In the genomic region with DNA sequence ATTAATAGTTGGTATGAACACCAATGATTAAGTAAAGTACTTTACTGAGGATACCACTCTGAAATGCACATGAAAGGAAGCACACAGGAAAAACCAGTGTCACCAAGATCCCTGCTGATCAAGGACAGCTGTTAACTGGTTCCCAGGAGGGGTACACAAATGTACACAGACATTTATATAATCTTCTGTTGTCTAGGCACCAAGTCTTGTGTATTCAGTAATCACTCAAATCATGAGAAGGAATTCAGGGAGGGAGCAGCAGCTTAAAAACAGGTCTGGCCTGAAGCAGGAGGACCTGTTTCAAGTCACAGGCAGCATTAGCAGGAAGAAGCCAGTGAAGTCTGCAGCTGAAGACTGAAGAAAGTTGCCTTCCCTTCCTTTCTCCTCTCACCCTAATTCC, we compare ENCODE assay signal across 22 cellular contexts. TPM values are rescaled to one million over a fixed set of nuclear protein-coding genes. Genes with fewer than 3 reads are reported as not detected.
DNase-seq lines count a peak whose midpoint lies in the region; ATAC-seq and TF ChIP-seq lines count a peak whose summit lies in the region.
"Had no signal": no experiment of that assay in that cellular context is flagged by ENCODE, and none has a peak within 500 bp of the region (broad histone marks: within the 10 kb centered on the region; RNA-seq: fewer than 3 reads in every experiment).

No MANE protein-coding gene starts in this region.

- H3K4me2 ChIP-seq in hepatocyte (no peak overlapping the region), smooth muscle cell (no peak overlapping the region)

- peak; percentile 31 for DNase-seq in DMS53 (lab: John Stamatoyannopoulos, UW)
- no peak for DNase-seq in DMS53 treated with DMSO at 0.1 percent for 48 hours (lab: John Stamatoyannopoulos, UW; ENCODE audit: unreplicated experiment)
- DNase-seq in T-helper 17 cell: no peak
- DNase-seq in hepatocyte (ENCODE audit: low spot score): peak; percentile 22
- DNase-seq in smooth muscle cell (lab: John Stamatoyannopoulos, UW; ENCODE audit: unreplicated experiment): no peak
- DNase-seq in stimulated activated CD4-positive, alpha-beta T cell treated with anti-CD3 and anti-CD28 coated beads, Interleukin-15, amount 100 ng/mL, for 24 hours: no peak
- DNase-seq in superior temporal gyrus (ENCODE audit: extremely low spot score): no peak
- DNase-seq in NCI-H128 (lab: John Stamatoyannopoulos, UW; ENCODE audit: unreplicated experiment): no peak
- DNase-seq: activated naive CD4-positive, alpha-beta T cell; C1 segment of cervical spinal cord; dermis blood vessel endothelial cell; heart left ventricle; kidney; NCI-H1092; SHP77; sigmoid colon; stimulated activated CD4-positive, alpha-beta T cell treated with anti-CD3 and anti-CD28 coated beads, Interleukin-4, amount 100 ng/mL, for 24 hours; stimulated activated CD8-positive, alpha-beta memory T cell treated with anti-CD3 and anti-CD28 coated beads, Interleukin-4, amount 100 ng/mL, for 48 hours; transverse colon had no signal

- no peaks in the 10 kb centered on the region for H3K36me3 ChIP-seq in hepatocyte (replicated peaks; ENCODE audit: insufficient read depth, low read depth)
- no peaks in the 10 kb centered on the region for H3K36me3 ChIP-seq in smooth muscle cell (ENCODE audit: low read depth)
- H3K36me3 ChIP-seq: heart left ventricle, sigmoid colon, transverse colon had no signal

- no peak overlapping the region for H3K4me3 ChIP-seq in hepatocyte
- no peak overlapping the region for H3K4me3 ChIP-seq in smooth muscle cell
- H3K4me3 ChIP-seq: heart left ventricle, K562, sigmoid colon, transverse colon had no signal

- TF ChIP-seq CTCF in hepatocyte (IDR thresholded peaks at IDR 0.05; ENCODE audit: poor library complexity): no peak
- TF ChIP-seq CTCF in smooth muscle cell (IDR thresholded peaks at IDR 0.05; ENCODE audit: borderline replicate concordance, insufficient read depth, poor library complexity, severe bottlenecking): no peak

- no peak overlapping the region for H3K4me3 Mint-ChIP-seq in T-helper 17 cell

- H4K20me1 ChIP-seq in hepatocyte (ENCODE audit: insufficient read depth, poor library complexity, severe bottlenecking) (no peaks in the 10 kb centered on the region), smooth muscle cell (ENCODE audit: low read depth) (no peaks in the 10 kb centered on the region)

- H3K9me3 ChIP-seq in T-helper 17 cell (ENCODE audit: control insufficient read depth, low read length, poor library complexity, severe bottlenecking) (no peaks in the 10 kb centered on the region), hepatocyte (ENCODE audit: low read depth) (no peaks in the 10 kb centered on the region), smooth muscle cell (replicated peaks; ENCODE audit: low read depth) (no peaks in the 10 kb centered on the region)
- H3K9me3 ChIP-seq: heart left ventricle, sigmoid colon, transverse colon had no signal

- H3K9ac ChIP-seq in smooth muscle cell (ENCODE audit: low read depth): no peak overlapping the region

- H3K4me1 ChIP-seq in hepatocyte (ENCODE audit: insufficient read depth) (peaks cover 8% of the 10 kb centered on the region), smooth muscle cell (ENCODE audit: low read depth) (peaks cover 16% of the 10 kb centered on the region)

- H3K27ac Mint-ChIP-seq in T-helper 17 cell: peak overlapping the region; percentile 67

- H3K79me2 ChIP-seq in hepatocyte (peaks cover 10% of the 10 kb centered on the region), smooth muscle cell (ENCODE audit: low read depth) (no peaks in the 10 kb centered on the region)

- H3K27ac ChIP-seq in hepatocyte (peak overlapping the region; percentile 65), smooth muscle cell (ENCODE audit: low read depth) (peak overlapping the region; percentile 60)
- H3K27ac ChIP-seq: 22Rv1, heart left ventricle, transverse colon had no signal

- H3K27me3 Mint-ChIP-seq in T-helper 17 cell: no peaks in the 10 kb centered on the region

- ATAC-seq in T-helper 17 cell: no peak
- ATAC-seq: activated CD4-positive, CD25-positive, alpha-beta regulatory T cell treated with anti-CD3 and anti-CD28 coated beads, Interleukin-2, amount 50 U/mL, for 24 hours; K562 had no signal

- no peaks in the 10 kb centered on the region for H3K36me3 Mint-ChIP-seq in T-helper 17 cell (ENCODE audit: low read depth)

- H2AFZ ChIP-seq in hepatocyte (no peak overlapping the region), smooth muscle cell (ENCODE audit: low read depth) (no peak overlapping the region)

- H3K27me3 ChIP-seq in hepatocyte (no peaks in the 10 kb centered on the region), smooth muscle cell (ENCODE audit: low read depth) (no peaks in the 10 kb centered on the region)
- H3K27me3 ChIP-seq: heart left ventricle, sigmoid colon, transverse colon had no signal

- H3K9me2 ChIP-seq in hepatocyte (replicated peaks; ENCODE audit: insufficient read depth): no peaks in the 10 kb centered on the region

- H3K4me1 Mint-ChIP-seq in T-helper 17 cell: peaks cover 23% of the 10 kb centered on the region

- no peaks in the 10 kb centered on the region for H3F3A ChIP-seq in smooth muscle cell (ENCODE audit: low read depth)

RNA-seq across cellular contexts. Expression of gene MPP7, which starts 18.7 kb away (rescaled TPM):
- total RNA-seq in T-helper 17 cell (10 to 100 TPM; 21.6 to 22.7 TPM), hepatocyte (8.4 and 9.1 TPM in 2 replicates), smooth muscle cell (3.4 TPM in 2 replicates)
- polyA plus RNA-seq in hepatocyte (6.6 and 6.8 TPM in 2 replicates), smooth muscle cell (0.80 and 3.6 TPM in 2 replicates)

Comparison
In these comparisons a context has a peak if more than half of its experiments do, and no peak if none do; other contexts are left out.
1. DNase-seq: peak in DMS53 (single experiment) and hepatocyte (single experiment); none in DMS53 treated with DMSO at 0.1 percent for 48 hours (single experiment), T-helper 17 cell (0 of 3), smooth muscle cell (single experiment), stimulated activated CD4-positive, alpha-beta T cell treated with anti-CD3 and anti-CD28 coated beads, Interleukin-15, amount 100 ng/mL, for 24 hours (single experiment), superior temporal gyrus (single experiment) and NCI-H128 (single experiment).